In the genomic region with DNA sequence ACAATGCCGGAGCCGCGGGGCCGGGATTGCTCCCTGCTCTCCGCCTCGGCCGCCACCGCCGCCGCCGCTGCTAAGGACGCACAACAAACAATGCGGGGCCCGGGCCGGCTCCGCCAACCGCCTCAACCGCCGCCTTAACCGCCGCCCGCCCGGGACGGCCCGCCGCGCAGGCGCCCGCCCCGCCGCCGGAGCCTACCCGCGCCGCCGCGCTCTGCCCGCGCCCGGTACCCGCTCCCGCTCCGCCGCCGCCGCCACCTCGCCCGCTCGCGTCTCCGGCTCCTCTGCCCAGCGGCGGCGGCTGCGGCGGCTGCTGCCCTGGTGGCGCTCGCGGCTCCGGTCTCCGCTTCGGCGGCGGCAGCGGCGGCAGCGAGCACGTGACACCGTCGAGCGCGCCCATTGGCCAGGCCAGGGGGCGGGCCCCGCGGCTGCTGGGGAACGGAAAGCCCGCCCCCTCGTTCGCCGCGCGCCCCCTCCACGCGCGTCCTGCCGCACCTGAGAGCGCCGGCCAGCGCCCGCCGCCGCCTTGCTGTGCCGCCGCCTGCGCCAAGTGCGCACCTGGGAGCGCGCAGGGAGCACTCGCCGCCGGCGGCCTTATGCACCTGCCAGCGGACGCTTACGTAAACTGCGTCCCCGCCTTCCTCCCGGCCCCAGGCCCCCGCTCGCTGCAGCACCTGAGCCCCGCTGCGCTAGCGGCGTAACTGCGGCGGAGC, we compare ENCODE assay signal across 8 cellular contexts. TPM values are rescaled to one million over a fixed set of nuclear protein-coding genes. Genes with fewer than 3 reads are reported as not detected.
DNase-seq lines count a peak whose midpoint lies in the region; ATAC-seq and TF ChIP-seq lines count a peak whose summit lies in the region.

A gene (minus strand): TSS at position 347 of the 710 bp plus-strand sequence. CDS start 84,452 bp downstream, outside the sequence.

- peak within 1 kb of the TSS; percentile 22 for H3K27ac ChIP-seq in endodermal cell (ENCODE audit: low read depth, low read length)

- H3K27ac Mint-ChIP-seq in endodermal cell (no peak within 1 kb of the TSS), mesothelial cell of epicardium (no peak within 1 kb of the TSS)

- no peaks in the 10 kb centered on the region for H3K27me3 Mint-ChIP-seq in endodermal cell (ENCODE audit: insufficient read depth)
- peaks cover 46% of the 10 kb centered on the region for H3K27me3 Mint-ChIP-seq in mesothelial cell of epicardium (ENCODE audit: low read depth)

- TF ChIP-seq CTCF in endodermal cell (conservative IDR thresholded peaks at IDR 0.05) (no peak), mesothelial cell of epicardium (IDR thresholded peaks at IDR 0.05; ENCODE audit: unreplicated experiment) (no peak)

- H3K4me3 ChIP-seq in endodermal cell (ENCODE audit: low read length): peak within 1 kb of the TSS; percentile 87

- peak; percentile 91 for DNase-seq in COLO829 (ENCODE audit: low spot score)
- DNase-seq in HT1080 (ENCODE audit: low read depth): peak; percentile 70
- DNase-seq in NK-92 treated with Interleukin-12 subunit alpha and Interleukin-12 subunit beta, amount 100 ng/mL, for 24 hours (lab: John Stamatoyannopoulos, UW): peak; percentile 74
- peak; percentile 81 to 85 (median 82) for DNase-seq in activated CD8-positive, alpha-beta memory T cell treated with anti-CD3 and anti-CD28 coated beads for 48 hours (ENCODE audit: low read depth in 2 of 3, low spot score in 2 of 3)
- peak; percentile 96 for DNase-seq in endodermal cell
- DNase-seq in mesothelial cell of epicardium (ENCODE audit: low spot score in 2 of 2, unreplicated experiment in 2 of 2): peak; percentile 93 to 96
- peak; percentile 79 to 88 for DNase-seq in stimulated activated CD8-positive, alpha-beta memory T cell treated with anti-CD3 and anti-CD28 coated beads, Interleukin-15, amount 100 ng/mL, for 4 hours (ENCODE audit: low read depth in 2 of 2)

- no peaks in the 10 kb centered on the region for H3K27me3 ChIP-seq in endodermal cell (ENCODE audit: control insufficient read depth, insufficient read depth, low read length, poor library complexity, severe bottlenecking)

- WGBS in endodermal cell (ENCODE audit: insufficient coverage in 1 of 2, insufficient read length in 1 of 2), 2 experiments: 0% methylated on average over 11 to 116 of the region's 116 CpGs

- ATAC-seq in GM21367 (IDR thresholded peaks at IDR 0.05; ENCODE audit: unreplicated experiment): peak; percentile 72

- H3K9me3 Mint-ChIP-seq in endodermal cell: no peaks in the 10 kb centered on the region
- no peaks in the 10 kb centered on the region for H3K9me3 Mint-ChIP-seq in mesothelial cell of epicardium

- H3K4me1 Mint-ChIP-seq in endodermal cell: peaks cover 19% of the 10 kb centered on the region
- peaks cover 21% of the 10 kb centered on the region for H3K4me1 Mint-ChIP-seq in mesothelial cell of epicardium

- H3K9ac ChIP-seq in endodermal cell (ENCODE audit: extremely low read depth, low read length, poor library complexity, severe bottlenecking): peak within 1 kb of the TSS; percentile 68

- H3K36me3 ChIP-seq in endodermal cell (ENCODE audit: control insufficient read depth, insufficient read depth, low read length): no peaks in the 10 kb centered on the region

- H3K4me1 ChIP-seq in endodermal cell (ENCODE audit: control insufficient read depth, insufficient read depth, low read length): no peaks in the 10 kb centered on the region

- H3K9me3 ChIP-seq in endodermal cell (ENCODE audit: control insufficient read depth, low read length): no peaks in the 10 kb centered on the region

- H3K4me3 Mint-ChIP-seq in endodermal cell: peak within 1 kb of the TSS; percentile 72
- H3K4me3 Mint-ChIP-seq in mesothelial cell of epicardium: peak within 1 kb of the TSS; percentile 69

- H3K36me3 Mint-ChIP-seq in endodermal cell (ENCODE audit: low read depth) (peaks cover 2% of the 10 kb centered on the region), mesothelial cell of epicardium (no peaks in the 10 kb centered on the region)

RNA-seq across cellular contexts. Expression of the gene that starts here (rescaled TPM):
- 14.5 and 16.0 TPM in 2 replicates for total RNA-seq in HT1080 (2014; rRNA removed; shearing (Covaris generic))
- 15.0 and 17.4 TPM in 2 replicates for polyA plus RNA-seq in HT1080 (2015; cell fraction: cytosol; rRNA removed)
- polyA plus RNA-seq in HT1080 (2015; cell fraction: nucleus; rRNA removed): 8.6 and 9.1 TPM in 2 replicates
- total RNA-seq in endodermal cell (10 to 100 TPM; 77.2 to 83.3 TPM), mesothelial cell of epicardium (65.9 to 67.1 TPM (median 66.9 TPM) in 3 replicates)
- polyA plus RNA-seq in endodermal cell (2013, experiment 1 of 2): 44.7 TPM
- 46.5 TPM for polyA plus RNA-seq in endodermal cell (2013, experiment 2 of 2)

Comparison
In these comparisons a context has a peak if more than half of its experiments do, and no peak if none do; other contexts are left out.
1. Peak in every context shown above with its lines: DNase-seq, ATAC-seq, H3K4me3 ChIP-seq and H3K27ac ChIP-seq.